Comparison of ENCODE assay signal across 8 cellular contexts in genomic region chr3:113051222-113051804, GRCh38.
DNase-seq lines count a peak whose midpoint lies in the region; ATAC-seq and TF ChIP-seq lines count a peak whose summit lies in the region.

No MANE protein-coding gene starts in this region.

- no peak overlapping the region for H2BK5ac ChIP-seq in mesendoderm (ENCODE audit: low read length)

- peak; percentile 82 for TF ChIP-seq CTCF in CD4-positive, alpha-beta T cell (IDR thresholded peaks at IDR 0.05)

- H4K8ac ChIP-seq in mesendoderm (ENCODE audit: low read depth, low read length) = no peak overlapping the region

- H3K4me3 ChIP-seq in effector memory CD4-positive, alpha-beta T cell (ENCODE audit: insufficient read depth, low read depth, low read length, poor library complexity, severe bottlenecking) = no peak overlapping the region
- no peak overlapping the region for H3K4me3 ChIP-seq in mesendoderm (ENCODE audit: low read length)

- no peaks in the 10 kb centered on the region for H3K9me3 Mint-ChIP-seq in CD4-positive, alpha-beta T cell
- H3K9me3 Mint-ChIP-seq in activated CD4-positive, alpha-beta memory T cell treated with anti-CD3 and anti-CD28 coated beads for 36 hours = no peaks in the 10 kb centered on the region

- no peak overlapping the region for H3K18ac ChIP-seq in mesendoderm (ENCODE audit: low read length)

- no peak overlapping the region for H3K4me2 ChIP-seq in mesendoderm (ENCODE audit: low read length)

- H3K27ac ChIP-seq in CD4-positive, alpha-beta T cell (ENCODE audit: low read depth, low read length) = no peak overlapping the region
- H3K27ac ChIP-seq in effector memory CD4-positive, alpha-beta T cell (ENCODE audit: insufficient read depth, low read length, poor library complexity, severe bottlenecking) = no peak overlapping the region
- H3K27ac ChIP-seq in mesendoderm (ENCODE audit: low read depth, low read length) = no peak overlapping the region

- no peak overlapping the region for H4K5ac ChIP-seq in mesendoderm (ENCODE audit: low read length)

- peaks cover 19% of the 10 kb centered on the region for H3K4me1 Mint-ChIP-seq in CD4-positive, alpha-beta T cell (ENCODE audit: low read depth)
- H3K4me1 Mint-ChIP-seq in activated CD4-positive, alpha-beta memory T cell treated with anti-CD3 and anti-CD28 coated beads for 36 hours (ENCODE audit: low read depth) = peaks cover 5% of the 10 kb centered on the region

- H2BK120ac ChIP-seq in mesendoderm (ENCODE audit: low read depth, low read length) = no peak overlapping the region

- no peaks in the 10 kb centered on the region for H3K27me3 ChIP-seq in CD4-positive, alpha-beta T cell (ENCODE audit: control insufficient read depth, insufficient read depth, low read length)
- H3K27me3 ChIP-seq in effector memory CD4-positive, alpha-beta T cell (replicated peaks; ENCODE audit: control insufficient read depth, insufficient read depth, low read length, poor library complexity, severe bottlenecking) = no peaks in the 10 kb centered on the region
- H3K27me3 ChIP-seq in mesendoderm (ENCODE audit: insufficient read depth, low read length, poor library complexity) = no peaks in the 10 kb centered on the region

- no peaks in the 10 kb centered on the region for H3K9me3 ChIP-seq in CD4-positive, alpha-beta T cell (ENCODE audit: control insufficient read depth, low read length)
- no peaks in the 10 kb centered on the region for H3K9me3 ChIP-seq in effector memory CD4-positive, alpha-beta T cell (ENCODE audit: control insufficient read depth, low read length)

- H3K79me1 ChIP-seq in mesendoderm (ENCODE audit: low read length) = no peaks in the 10 kb centered on the region

- no peak overlapping the region for H2BK15ac ChIP-seq in mesendoderm (replicated peaks; ENCODE audit: low read depth)

- intact Hi-C loops in CD4-positive, alpha-beta T cell (cut with DNase I, micrococcal nuclease) = loop anchor here (1.0 to 10.0 kb wide), 5 partner anchors 236 to 527 kb away; no protein-coding TSS in a partner anchor
- intact Hi-C loops in activated CD4-positive, alpha-beta memory T cell treated with anti-CD3 and anti-CD28 coated beads for 36 hours (cut with micrococcal nuclease) = loop anchor here (1.0 kb wide), 3 partner anchors 85 to 526 kb away; no protein-coding TSS in a partner anchor

- no peak overlapping the region for H3K23ac ChIP-seq in mesendoderm (ENCODE audit: low read length)

- peak; percentile 91 for ATAC-seq in CD4-positive, alpha-beta T cell (ENCODE audit: poor library complexity)
- ATAC-seq in GM19438 (IDR thresholded peaks at IDR 0.05; ENCODE audit: low read depth, unreplicated experiment) = peak; percentile 99
- ATAC-seq in HG03565 (IDR thresholded peaks at IDR 0.05; ENCODE audit: unreplicated experiment) = peak; percentile 91

- no peak overlapping the region for H2AK5ac ChIP-seq in mesendoderm (ENCODE audit: low read length)

- no peaks in the 10 kb centered on the region for H3K36me3 ChIP-seq in effector memory CD4-positive, alpha-beta T cell (ENCODE audit: control insufficient read depth, insufficient read depth, low read length)
- no peaks in the 10 kb centered on the region for H3K36me3 ChIP-seq in mesendoderm (ENCODE audit: control insufficient read depth, insufficient read depth, low read length)

- H3K4me3 Mint-ChIP-seq in CD4-positive, alpha-beta T cell = no peak overlapping the region
- no peak overlapping the region for H3K4me3 Mint-ChIP-seq in activated CD4-positive, alpha-beta memory T cell treated with anti-CD3 and anti-CD28 coated beads for 36 hours

- peak; percentile 75 to 91 (median 84) for DNase-seq in CD4-positive, alpha-beta T cell
- DNase-seq in NCI-H82 treated with DMSO at 0.1 percent for 48 hours (lab: John Stamatoyannopoulos, UW; ENCODE audit: unreplicated experiment) = peak; percentile 88
- peak; percentile 92 for DNase-seq in activated CD4-positive, alpha-beta memory T cell treated with anti-CD3 and anti-CD28 coated beads for 36 hours
- DNase-seq in effector memory CD4-positive, alpha-beta T cell = peak; percentile 65 to 75 (median 69)
- DNase-seq in mesendoderm = peak; percentile 90
- peak; percentile 50 to 80 for DNase-seq in stimulated activated CD8-positive, alpha-beta memory T cell treated with anti-CD3 and anti-CD28 coated beads, Interleukin-15, amount 100 ng/mL, for 4 hours (ENCODE audit: low read depth in 2 of 2)

- H3K4ac ChIP-seq in mesendoderm (ENCODE audit: low read depth, low read length) = no peak overlapping the region

- H3K4me1 ChIP-seq in effector memory CD4-positive, alpha-beta T cell (ENCODE audit: control insufficient read depth, insufficient read depth, low read length, poor library complexity, severe bottlenecking) = peaks cover 4% of the 10 kb centered on the region
- H3K4me1 ChIP-seq in mesendoderm (ENCODE audit: control insufficient read depth, low read depth, low read length) = no peaks in the 10 kb centered on the region

- no peak overlapping the region for H3K27ac Mint-ChIP-seq in CD4-positive, alpha-beta T cell
- no peak overlapping the region for H3K27ac Mint-ChIP-seq in activated CD4-positive, alpha-beta memory T cell treated with anti-CD3 and anti-CD28 coated beads for 36 hours

- H3K27me3 Mint-ChIP-seq in CD4-positive, alpha-beta T cell = no peaks in the 10 kb centered on the region
- H3K27me3 Mint-ChIP-seq in activated CD4-positive, alpha-beta memory T cell treated with anti-CD3 and anti-CD28 coated beads for 36 hours = no peaks in the 10 kb centered on the region

- CTCF ChIA-PET in CD4-positive, alpha-beta T cell (lab: Charles Lee) = interaction anchor here (0.6 to 0.8 kb wide), 3 partner anchors 29 to 527 kb away, joined by 3 read pairs; no protein-coding TSS in a partner anchor
- CTCF ChIA-PET in activated CD4-positive, alpha-beta memory T cell treated with anti-CD3 and anti-CD28 coated beads for 36 hours (lab: Charles Lee) = interaction anchor here (0.6 to 1.2 kb wide), 6 partner anchors 235 to 316 kb away, joined by 3 to 21 read pairs (median 4); no protein-coding TSS in a partner anchor

- no peaks in the 10 kb centered on the region for H3K79me2 ChIP-seq in mesendoderm (ENCODE audit: control insufficient read depth, insufficient read depth, low read length)

- no CpG with 5 or more reads among the region's 17 CpGs for WGBS in mesendoderm (ENCODE audit: extremely low coverage, insufficient coverage, low lambda C conversion rate)

- H3K36me3 Mint-ChIP-seq in CD4-positive, alpha-beta T cell (ENCODE audit: low read depth) = peaks cover 3% of the 10 kb centered on the region
- H3K36me3 Mint-ChIP-seq in activated CD4-positive, alpha-beta memory T cell treated with anti-CD3 and anti-CD28 coated beads for 36 hours = no peaks in the 10 kb centered on the region

- POLR2A ChIA-PET in CD4-positive, alpha-beta T cell (lab: Charles Lee) = interaction anchor here (0.6 to 1.5 kb wide), 2 partner anchors 50 to 237 kb away, joined by 3 to 6 read pairs; no protein-coding TSS in a partner anchor
- POLR2A ChIA-PET in activated CD4-positive, alpha-beta memory T cell treated with anti-CD3 and anti-CD28 coated beads for 36 hours (lab: Charles Lee) = no interaction called here

- H3K56ac ChIP-seq in mesendoderm (ENCODE audit: low read length) = no peak overlapping the region

- peak overlapping the region; percentile 23 for H3K9ac ChIP-seq in mesendoderm (ENCODE audit: low read length)
